Comparison of ENCODE assay signal across 8 cellular contexts in genomic region chr3:138935864-138936762, GRCh38. TPM values are rescaled to one million over a fixed set of nuclear protein-coding genes. Genes with fewer than 3 reads are reported as not detected.
DNase-seq lines count a peak whose midpoint lies in the region; ATAC-seq and TF ChIP-seq lines count a peak whose summit lies in the region.

No MANE protein-coding gene starts in this region.

- no peak for TF ChIP-seq POLR2A in right lobe of liver (IDR thresholded peaks at IDR 0.05)

- ATAC-seq in right lobe of liver, result peak; percentile 88 to 93 (median 92)

- no peaks in the 10 kb centered on the region for H3K9me3 ChIP-seq in right lobe of liver

- intact Hi-C loops in right lobe of liver (cut with DNase I), result loop anchor here in 1 of 2 donors (5.0 kb wide), 1 partner anchor 391 kb away; no protein-coding TSS in a partner anchor

- H3K27ac ChIP-seq in right lobe of liver, result no peak overlapping the region

- DNase-seq in GDM1 (lab: John Stamatoyannopoulos, UW) (peak; percentile 44), H7 (peak; percentile 96), NCI-H128 (lab: John Stamatoyannopoulos, UW; ENCODE audit: unreplicated experiment) (peak; percentile 15), dedifferentiated amniotic fluid mesenchymal stem cell (ENCODE audit: extremely low spot score) (peak; percentile 29), right lobe of liver (peak; percentile 78 to 81 (median 79)), OCI-M2 (lab: John Stamatoyannopoulos, UW; ENCODE audit: unreplicated experiment) (no peak)
- peak; percentile 50 to 69 for DNase-seq in activated CD4-positive, alpha-beta T cell treated with anti-CD3 and anti-CD28 coated beads for 4 hours
- DNase-seq in stimulated activated CD4-positive, alpha-beta T cell treated with anti-CD3 and anti-CD28 coated beads, Interleukin-4, amount 100 ng/mL, for 48 hours (ENCODE audit: low read depth in 2 of 2), result peak; percentile 69 to 75

- 6% methylated on average over 28 of the region's 60 CpGs for WGBS in right lobe of liver (ENCODE audit: insufficient coverage, low coverage, low lambda C conversion rate, missing lambda C conversion rate)

- H3K4me1 ChIP-seq in right lobe of liver, result peaks cover 0 to 35% (median 5%) of the 10 kb centered on the region in 4 donors

- peak overlapping the region; percentile 38 for H3K4me3 ChIP-seq in H7 (ENCODE audit: insufficient read depth, low read depth, low read length)
- peak overlapping the region in 2 of 3 donors; percentile 25 to 48 for H3K4me3 ChIP-seq in right lobe of liver

- peak; percentile 82 to 97 (median 94) for TF ChIP-seq CTCF in right lobe of liver (IDR thresholded peaks at IDR 0.05)

- H3K36me3 ChIP-seq in H7 (replicated peaks; ENCODE audit: control insufficient read depth, insufficient read depth, low read length) (no peaks in the 10 kb centered on the region), right lobe of liver (no peaks in the 10 kb centered on the region)

- H3K27me3 ChIP-seq in H7 (ENCODE audit: control insufficient read depth, insufficient read depth, low read length), result peaks cover 53% of the 10 kb centered on the region
- H3K27me3 ChIP-seq in right lobe of liver, result peaks cover 16 to 40% of the 10 kb centered on the region in 2 donors

RNA-seq across cellular contexts. Expression of gene FOXL2, which starts 10.8 kb away (rescaled TPM):
- total RNA-seq in H7 (2014; rRNA removed; shearing (Covaris generic)), result 1.6 and 2.2 TPM in 2 replicates
- not detected for total RNA-seq in right lobe of liver

RNA-seq across cellular contexts. Expression of gene FOXL2NB, which starts 10.9 kb away (rescaled TPM):
- 3.9 and 5.5 TPM in 2 replicates for total RNA-seq in H7 (2014; rRNA removed; shearing (Covaris generic))
- total RNA-seq in right lobe of liver, result not detected
